Comparison of ENCODE assay signal across 30 cellular contexts in the genomic region with DNA sequence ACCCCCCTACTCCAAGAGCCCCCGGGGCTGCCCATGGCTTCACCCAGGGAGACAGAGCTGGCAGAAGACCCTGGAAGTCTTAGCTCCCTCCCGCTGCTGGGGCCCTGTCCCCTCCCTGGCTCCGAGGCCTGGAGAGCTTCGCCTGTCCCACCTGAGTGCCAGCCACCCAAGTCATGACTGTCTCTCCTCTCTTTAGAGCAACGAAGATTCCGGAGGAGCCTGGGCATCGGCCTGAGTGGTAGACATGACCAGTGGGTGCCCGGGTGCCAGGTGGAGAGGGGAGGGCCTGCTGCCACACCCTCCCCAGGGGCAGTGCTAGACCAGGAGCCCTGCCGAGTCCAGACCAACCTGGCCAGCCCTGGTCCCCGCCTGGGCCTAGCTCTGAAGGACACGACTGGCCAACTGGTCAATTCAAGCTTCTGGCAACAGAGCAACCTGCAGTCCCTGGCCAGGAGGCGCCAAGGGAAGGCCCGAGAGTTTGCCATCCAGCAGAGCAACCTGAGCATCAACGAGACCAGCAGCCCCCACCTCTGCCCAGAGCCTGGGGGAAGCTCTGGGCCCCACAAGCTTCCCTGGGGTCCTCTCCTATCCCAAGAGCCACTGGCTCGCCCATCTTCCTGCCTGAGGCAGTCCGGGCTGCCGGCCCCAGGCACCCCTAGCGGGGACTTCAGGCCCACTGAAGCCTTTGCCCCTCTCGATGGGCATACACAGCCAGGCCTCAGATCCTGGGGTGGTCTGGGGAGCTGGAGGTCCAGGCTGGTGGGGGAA. TPM values are rescaled to one million over a fixed set of nuclear protein-coding genes. Genes with fewer than 3 reads are reported as not detected.
"Had no signal": no experiment of that assay in that cellular context is flagged by ENCODE, and none has a peak within 500 bp of the region (broad histone marks: within the 10 kb centered on the region; RNA-seq: fewer than 3 reads in every experiment).

No MANE protein-coding gene starts in this region.

- H3K36me3 Mint-ChIP-seq: naive thymus-derived CD8-positive, alpha-beta T cell; type B pancreatic cell had no signal

- ATAC-seq: effector memory CD8-positive, alpha-beta T cell; gastrocnemius medialis; left ventricle myocardium superior; lower lobe of right lung; naive thymus-derived CD8-positive, alpha-beta T cell; stimulated activated naive CD8-positive, alpha-beta T cell treated with anti-CD3 and anti-CD28 coated beads, Interleukin-15, Interleukin-2, amounts not matched to agents 100 U/mL and 50 U/mL, for 24 hours had no signal

- H3K4me3 Mint-ChIP-seq: effector memory CD8-positive, alpha-beta T cell; immature natural killer cell; naive thymus-derived CD8-positive, alpha-beta T cell; type B pancreatic cell had no signal

- FAIRE-seq: endometrium, small intestine had no signal

- H3K36me3 ChIP-seq: gastrocnemius medialis, heart right ventricle, lower lobe of right lung, ovary, right lobe of liver, tibial artery had no signal

- H3K4me3 ChIP-seq: gastrocnemius medialis, heart right ventricle, lower lobe of right lung, ovary, right lobe of liver, testis, tibial artery had no signal

- H3K27ac ChIP-seq: gastrocnemius medialis, heart right ventricle, lower lobe of right lung, ovary, right lobe of liver, testis, tibial artery had no signal

- H3K9me3 ChIP-seq: gastrocnemius medialis, heart right ventricle, lower lobe of right lung, ovary, right lobe of liver, testis, tibial artery had no signal

- H3K27me3 ChIP-seq: ovary, right lobe of liver, testis had no signal

- DNase-seq: cerebellar nuclear complex; cortex of kidney; effector memory CD8-positive, alpha-beta T cell; erythroblast; foreskin fibroblast; gastrocnemius medialis; heart right ventricle; hypothalamus; immature natural killer cell; islet precursor cell; kidney glomerular epithelial cell; left ventricle myocardium superior; lower lobe of right lung; naive thymus-derived CD8-positive, alpha-beta T cell; nucleus accumbens; ovary; retina; right lobe of liver; small intestine; stimulated activated CD4-positive, alpha-beta T cell treated with anti-CD3 and anti-CD28 coated beads, Interleukin-15, amount 100 ng/mL, for 24 hours; stimulated activated CD4-positive, alpha-beta T cell treated with anti-CD3 and anti-CD28 coated beads, Interleukin-2, amount 100 ng/mL, for 48 hours; stimulated activated naive CD8-positive, alpha-beta T cell treated with anti-CD3 and anti-CD28 coated beads, Interleukin-15, Interleukin-2, amounts not matched to agents 100 U/mL and 50 U/mL, for 24 hours; substantia nigra; testis; tibial artery had no signal

- H3K9me3 Mint-ChIP-seq: effector memory CD8-positive, alpha-beta T cell; immature natural killer cell; naive thymus-derived CD8-positive, alpha-beta T cell; type B pancreatic cell had no signal

- H3K27ac Mint-ChIP-seq: immature natural killer cell, type B pancreatic cell had no signal

- H3K4me1 ChIP-seq: gastrocnemius medialis, lower lobe of right lung, right lobe of liver, tibial artery had no signal

RNA-seq across cellular contexts. Expression of gene C1orf167, which starts 3.9 kb away (rescaled TPM):
- total RNA-seq: glomerular endothelial cell; naive thymus-derived CD8-positive, alpha-beta T cell; pulmonary artery endothelial cell; right lobe of liver had no signal
- polyA plus RNA-seq: naive thymus-derived CD8-positive, alpha-beta T cell; neural cell had no signal
